Comparison of ENCODE assay signal across 1 cellular context in the genomic region with DNA sequence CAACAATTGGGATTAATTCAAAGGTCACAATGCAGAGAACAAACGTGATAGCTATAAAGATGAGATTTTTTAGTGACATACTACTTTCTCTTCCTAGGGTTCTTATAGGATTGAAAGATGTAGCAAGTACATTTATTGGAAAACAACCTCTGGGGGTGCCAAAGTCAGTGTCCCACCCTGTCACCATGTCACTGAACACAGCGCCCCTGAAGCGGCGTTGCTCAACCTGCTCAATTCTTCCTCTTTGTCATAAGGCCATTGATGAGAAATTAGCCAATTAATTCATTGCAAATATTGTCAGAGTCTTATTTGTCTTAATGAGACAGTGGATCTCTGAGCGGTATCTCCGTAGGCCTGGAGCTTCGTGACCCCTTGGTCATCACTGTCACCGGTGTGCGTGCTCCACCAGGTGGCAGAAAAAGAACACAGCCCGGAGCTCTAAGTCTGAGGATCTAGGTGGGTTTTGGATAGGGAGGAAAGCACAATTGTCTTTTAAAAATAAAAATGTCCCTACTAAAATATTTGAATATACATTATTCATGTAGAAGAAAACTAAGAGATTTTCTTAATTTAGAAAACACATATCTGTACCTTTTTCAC.
TF ChIP-seq lines count a peak whose summit lies in the region.

No MANE protein-coding gene starts in this region.

TF ChIP-seq in H1, 55 proteins besides CTCF, POLR2A, EP300 and RAD21:
- TF ChIP-seq, protein P1, sequence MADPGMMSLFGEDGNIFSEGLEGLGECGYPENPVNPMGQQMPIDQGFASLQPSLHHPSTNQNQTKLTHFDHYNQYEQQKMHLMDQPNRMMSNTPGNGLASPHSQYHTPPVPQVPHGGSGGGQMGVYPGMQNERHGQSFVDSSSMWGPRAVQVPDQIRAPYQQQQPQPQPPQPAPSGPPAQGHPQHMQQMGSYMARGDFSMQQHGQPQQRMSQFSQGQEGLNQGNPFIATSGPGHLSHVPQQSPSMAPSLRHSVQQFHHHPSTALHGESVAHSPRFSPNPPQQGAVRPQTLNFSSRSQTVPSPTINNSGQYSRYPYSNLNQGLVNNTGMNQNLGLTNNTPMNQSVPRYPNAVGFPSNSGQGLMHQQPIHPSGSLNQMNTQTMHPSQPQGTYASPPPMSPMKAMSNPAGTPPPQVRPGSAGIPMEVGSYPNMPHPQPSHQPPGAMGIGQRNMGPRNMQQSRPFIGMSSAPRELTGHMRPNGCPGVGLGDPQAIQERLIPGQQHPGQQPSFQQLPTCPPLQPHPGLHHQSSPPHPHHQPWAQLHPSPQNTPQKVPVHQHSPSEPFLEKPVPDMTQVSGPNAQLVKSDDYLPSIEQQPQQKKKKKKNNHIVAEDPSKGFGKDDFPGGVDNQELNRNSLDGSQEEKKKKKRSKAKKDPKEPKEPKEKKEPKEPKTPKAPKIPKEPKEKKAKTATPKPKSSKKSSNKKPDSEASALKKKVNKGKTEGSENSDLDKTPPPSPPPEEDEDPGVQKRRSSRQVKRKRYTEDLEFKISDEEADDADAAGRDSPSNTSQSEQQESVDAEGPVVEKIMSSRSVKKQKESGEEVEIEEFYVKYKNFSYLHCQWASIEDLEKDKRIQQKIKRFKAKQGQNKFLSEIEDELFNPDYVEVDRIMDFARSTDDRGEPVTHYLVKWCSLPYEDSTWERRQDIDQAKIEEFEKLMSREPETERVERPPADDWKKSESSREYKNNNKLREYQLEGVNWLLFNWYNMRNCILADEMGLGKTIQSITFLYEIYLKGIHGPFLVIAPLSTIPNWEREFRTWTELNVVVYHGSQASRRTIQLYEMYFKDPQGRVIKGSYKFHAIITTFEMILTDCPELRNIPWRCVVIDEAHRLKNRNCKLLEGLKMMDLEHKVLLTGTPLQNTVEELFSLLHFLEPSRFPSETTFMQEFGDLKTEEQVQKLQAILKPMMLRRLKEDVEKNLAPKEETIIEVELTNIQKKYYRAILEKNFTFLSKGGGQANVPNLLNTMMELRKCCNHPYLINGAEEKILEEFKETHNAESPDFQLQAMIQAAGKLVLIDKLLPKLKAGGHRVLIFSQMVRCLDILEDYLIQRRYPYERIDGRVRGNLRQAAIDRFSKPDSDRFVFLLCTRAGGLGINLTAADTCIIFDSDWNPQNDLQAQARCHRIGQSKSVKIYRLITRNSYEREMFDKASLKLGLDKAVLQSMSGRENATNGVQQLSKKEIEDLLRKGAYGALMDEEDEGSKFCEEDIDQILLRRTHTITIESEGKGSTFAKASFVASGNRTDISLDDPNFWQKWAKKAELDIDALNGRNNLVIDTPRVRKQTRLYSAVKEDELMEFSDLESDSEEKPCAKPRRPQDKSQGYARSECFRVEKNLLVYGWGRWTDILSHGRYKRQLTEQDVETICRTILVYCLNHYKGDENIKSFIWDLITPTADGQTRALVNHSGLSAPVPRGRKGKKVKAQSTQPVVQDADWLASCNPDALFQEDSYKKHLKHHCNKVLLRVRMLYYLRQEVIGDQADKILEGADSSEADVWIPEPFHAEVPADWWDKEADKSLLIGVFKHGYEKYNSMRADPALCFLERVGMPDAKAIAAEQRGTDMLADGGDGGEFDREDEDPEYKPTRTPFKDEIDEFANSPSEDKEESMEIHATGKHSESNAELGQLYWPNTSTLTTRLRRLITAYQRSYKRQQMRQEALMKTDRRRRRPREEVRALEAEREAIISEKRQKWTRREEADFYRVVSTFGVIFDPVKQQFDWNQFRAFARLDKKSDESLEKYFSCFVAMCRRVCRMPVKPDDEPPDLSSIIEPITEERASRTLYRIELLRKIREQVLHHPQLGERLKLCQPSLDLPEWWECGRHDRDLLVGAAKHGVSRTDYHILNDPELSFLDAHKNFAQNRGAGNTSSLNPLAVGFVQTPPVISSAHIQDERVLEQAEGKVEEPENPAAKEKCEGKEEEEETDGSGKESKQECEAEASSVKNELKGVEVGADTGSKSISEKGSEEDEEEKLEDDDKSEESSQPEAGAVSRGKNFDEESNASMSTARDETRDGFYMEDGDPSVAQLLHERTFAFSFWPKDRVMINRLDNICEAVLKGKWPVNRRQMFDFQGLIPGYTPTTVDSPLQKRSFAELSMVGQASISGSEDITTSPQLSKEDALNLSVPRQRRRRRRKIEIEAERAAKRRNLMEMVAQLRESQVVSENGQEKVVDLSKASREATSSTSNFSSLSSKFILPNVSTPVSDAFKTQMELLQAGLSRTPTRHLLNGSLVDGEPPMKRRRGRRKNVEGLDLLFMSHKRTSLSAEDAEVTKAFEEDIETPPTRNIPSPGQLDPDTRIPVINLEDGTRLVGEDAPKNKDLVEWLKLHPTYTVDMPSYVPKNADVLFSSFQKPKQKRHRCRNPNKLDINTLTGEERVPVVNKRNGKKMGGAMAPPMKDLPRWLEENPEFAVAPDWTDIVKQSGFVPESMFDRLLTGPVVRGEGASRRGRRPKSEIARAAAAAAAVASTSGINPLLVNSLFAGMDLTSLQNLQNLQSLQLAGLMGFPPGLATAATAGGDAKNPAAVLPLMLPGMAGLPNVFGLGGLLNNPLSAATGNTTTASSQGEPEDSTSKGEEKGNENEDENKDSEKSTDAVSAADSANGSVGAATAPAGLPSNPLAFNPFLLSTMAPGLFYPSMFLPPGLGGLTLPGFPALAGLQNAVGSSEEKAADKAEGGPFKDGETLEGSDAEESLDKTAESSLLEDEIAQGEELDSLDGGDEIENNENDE (IDR thresholded peaks at IDR 0.05; ENCODE audit: insufficient replicate concordance, low read length), result no peak
- no peak for TF ChIP-seq SAP30 (IDR thresholded peaks at IDR 0.05; ENCODE audit: insufficient read depth, insufficient replicate concordance, low read length)
- TF ChIP-seq, protein P2, sequence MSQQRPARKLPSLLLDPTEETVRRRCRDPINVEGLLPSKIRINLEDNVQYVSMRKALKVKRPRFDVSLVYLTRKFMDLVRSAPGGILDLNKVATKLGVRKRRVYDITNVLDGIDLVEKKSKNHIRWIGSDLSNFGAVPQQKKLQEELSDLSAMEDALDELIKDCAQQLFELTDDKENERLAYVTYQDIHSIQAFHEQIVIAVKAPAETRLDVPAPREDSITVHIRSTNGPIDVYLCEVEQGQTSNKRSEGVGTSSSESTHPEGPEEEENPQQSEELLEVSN (IDR thresholded peaks at IDR 0.05), result no peak
- TF ChIP-seq EZH2 (IDR thresholded peaks at IDR 0.05; ENCODE audit: low read depth, low read length, severe bottlenecking), result no peak
- TF ChIP-seq, protein P3, sequence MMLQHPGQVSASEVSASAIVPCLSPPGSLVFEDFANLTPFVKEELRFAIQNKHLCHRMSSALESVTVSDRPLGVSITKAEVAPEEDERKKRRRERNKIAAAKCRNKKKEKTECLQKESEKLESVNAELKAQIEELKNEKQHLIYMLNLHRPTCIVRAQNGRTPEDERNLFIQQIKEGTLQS (IDR thresholded peaks at IDR 0.05; ENCODE audit: insufficient read depth, low read depth, low read length), result no peak
- TF ChIP-seq BRCA1 (IDR thresholded peaks at IDR 0.05; ENCODE audit: low read depth, low read length), result no peak
- TF ChIP-seq, protein P4, sequence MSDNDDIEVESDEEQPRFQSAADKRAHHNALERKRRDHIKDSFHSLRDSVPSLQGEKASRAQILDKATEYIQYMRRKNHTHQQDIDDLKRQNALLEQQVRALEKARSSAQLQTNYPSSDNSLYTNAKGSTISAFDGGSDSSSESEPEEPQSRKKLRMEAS (IDR thresholded peaks at IDR 0.05), result no peak
- no peak for TF ChIP-seq TAF1 (IDR thresholded peaks at IDR 0.05; ENCODE audit: low read depth, low read length)
- TF ChIP-seq ASH2L (IDR thresholded peaks at IDR 0.05; ENCODE audit: low read length), result no peak
- TF ChIP-seq KDM1A (IDR thresholded peaks at IDR 0.05; ENCODE audit: borderline replicate concordance, low read length), result no peak
- no peak for TF ChIP-seq JUN (IDR thresholded peaks at IDR 0.05; ENCODE audit: low read depth, low read length)
- TF ChIP-seq SP2 (IDR thresholded peaks at IDR 0.05; ENCODE audit: low read length), result no peak
TF ChIP-seq in H1: peak in this region for 0.
